In the genomic region with DNA sequence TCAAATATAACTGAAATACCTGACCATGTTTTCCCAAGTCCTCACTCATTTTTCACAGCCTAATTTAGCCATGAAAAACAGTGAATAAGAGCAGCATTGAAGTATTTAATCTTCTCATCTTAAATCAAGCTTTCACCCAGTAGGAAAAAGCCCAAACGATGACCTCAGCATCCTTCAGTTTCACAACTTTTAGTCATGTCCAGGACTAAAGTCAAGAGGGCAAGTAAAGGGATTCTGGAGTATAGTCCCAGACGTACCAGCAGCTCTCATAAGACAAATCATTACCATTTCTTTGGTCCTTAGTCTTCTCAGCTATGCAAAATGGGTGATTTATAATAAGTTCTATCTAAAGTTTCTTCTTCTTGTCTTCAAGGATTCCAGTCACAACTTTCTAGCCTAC, we compare ENCODE assay signal across 23 cellular contexts.
"Had no signal": no experiment of that assay in that cellular context is flagged by ENCODE, and none has a peak within 500 bp of the region (broad histone marks: within the 10 kb centered on the region; RNA-seq: fewer than 3 reads in every experiment).

No MANE protein-coding gene starts in this region.

- H3K27ac Mint-ChIP-seq: memory B cell; natural killer cell treated with Interleukin-12 subunit alpha and Interleukin-12 subunit beta and Interleukin-15 and Interleukin-18, amount 100 ng/mL, for 72 hours; progenitor cell of endocrine pancreas; type B pancreatic cell had no signal

- H3K27ac ChIP-seq: hepatocyte, lower lobe of right lung, pancreas, sigmoid colon, skin epidermis, stomach had no signal

- DNase-seq: central memory CD4-positive, alpha-beta T cell; cortex of kidney; dorsolateral prefrontal cortex; effector CD8-positive, alpha-beta T cell; foreskin fibroblast; head of caudate nucleus; kidney; left cardiac atrium; lower lobe of right lung; midbrain; occipital lobe; pancreas; sigmoid colon; stimulated activated CD4-positive, alpha-beta T cell treated with anti-CD3 and anti-CD28 coated beads, Interleukin-12 subunit alpha, Interleukin-12 subunit beta, amount 100 ng/mL, for 4 hours; stimulated activated naive CD4-positive, alpha-beta T cell; stomach had no signal

- H3K9me3 Mint-ChIP-seq: memory B cell; natural killer cell treated with Interleukin-12 subunit alpha and Interleukin-12 subunit beta and Interleukin-15 and Interleukin-18, amount 100 ng/mL, for 72 hours; type B pancreatic cell had no signal

- H3K4me3 Mint-ChIP-seq: memory B cell; natural killer cell treated with Interleukin-12 subunit alpha and Interleukin-12 subunit beta and Interleukin-15 and Interleukin-18, amount 100 ng/mL, for 72 hours; type B pancreatic cell had no signal

- H3K4me1 ChIP-seq: lower lobe of right lung, pancreas, sigmoid colon, stomach had no signal

- H3K36me3 ChIP-seq: lower lobe of right lung, pancreas, sigmoid colon, stomach had no signal

- H3K27me3 ChIP-seq: dorsolateral prefrontal cortex, hepatocyte, pancreas, sigmoid colon, stomach had no signal

- H3K9me3 ChIP-seq: lower lobe of right lung, pancreas, sigmoid colon, stomach had no signal

- H3K27me3 Mint-ChIP-seq: progenitor cell of endocrine pancreas, type B pancreatic cell had no signal

- ATAC-seq: esophagus mucosa; lower lobe of right lung; natural killer cell treated with Interleukin-12 subunit alpha and Interleukin-12 subunit beta and Interleukin-15 and Interleukin-18, amount 100 ng/mL, for 72 hours had no signal

- H3K4me3 ChIP-seq: dorsolateral prefrontal cortex, hepatocyte, lower lobe of right lung, pancreas, sigmoid colon, skin epidermis, stomach had no signal

- H3K4me1 Mint-ChIP-seq: memory B cell had no signal

- H3K36me3 Mint-ChIP-seq: memory B cell; natural killer cell treated with Interleukin-12 subunit alpha and Interleukin-12 subunit beta and Interleukin-15 and Interleukin-18, amount 100 ng/mL, for 72 hours; type B pancreatic cell had no signal
